ENCODE assay signal across 17 cellular contexts in the genomic region with DNA sequence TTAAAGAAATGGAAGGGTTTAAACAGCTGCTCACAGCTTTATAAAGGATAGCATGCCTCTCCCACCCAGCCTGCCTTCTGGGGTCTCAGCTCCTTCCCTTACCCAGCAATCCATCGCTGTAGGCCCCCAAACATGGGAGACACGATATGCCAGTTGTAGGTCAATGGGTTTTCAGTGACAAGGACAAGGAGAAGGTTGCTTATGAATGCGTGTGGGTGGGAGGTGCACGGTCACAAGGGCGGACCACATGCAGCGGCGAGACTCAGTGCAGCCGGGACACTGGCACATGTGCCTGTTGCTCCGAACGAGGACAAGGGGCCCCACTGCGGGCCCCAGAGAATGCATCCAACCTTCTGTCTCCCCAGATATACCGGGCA.
DNase-seq lines count a peak whose midpoint lies in the region; ATAC-seq and TF ChIP-seq lines count a peak whose summit lies in the region.
"Had no signal": no experiment of that assay in that cellular context is flagged by ENCODE, and none has a peak within 500 bp of the region (broad histone marks: within the 10 kb centered on the region; RNA-seq: fewer than 3 reads in every experiment).

No MANE protein-coding gene starts in this region.

- H3K4me1 Mint-ChIP-seq in dendritic cell treated with granulocyte-macrophage colony-stimulating factor and Interleukin-4, amounts not matched to agents 40 ng/mL and 50 ng/mL, for 4 days (ENCODE audit: low read depth) = peaks cover 69% of the 10 kb centered on the region

- no peak overlapping the region for H3K4me3 Mint-ChIP-seq in dendritic cell treated with granulocyte-macrophage colony-stimulating factor and Interleukin-4, amounts not matched to agents 40 ng/mL and 50 ng/mL, for 4 days
- H3K4me3 Mint-ChIP-seq: natural killer cell had no signal

- peaks cover 34% of the 10 kb centered on the region for H3K27me3 Mint-ChIP-seq in dendritic cell treated with granulocyte-macrophage colony-stimulating factor and Interleukin-4, amounts not matched to agents 40 ng/mL and 50 ng/mL, for 4 days

- ATAC-seq in Right ventricle myocardium superior (ENCODE audit: poor library complexity) (no peak), HG03439 (IDR thresholded peaks at IDR 0.05; ENCODE audit: unreplicated experiment) (peak; percentile 14), upper lobe of right lung (peak; percentile 8), GM18519 (IDR thresholded peaks at IDR 0.05; ENCODE audit: low FRiP score, unreplicated experiment) (no peak), HG03139 (IDR thresholded peaks at IDR 0.05; ENCODE audit: unreplicated experiment) (no peak)
- ATAC-seq: HCT116 had no signal

- no peaks in the 10 kb centered on the region for H3K9me3 ChIP-seq in left ventricle myocardium inferior (replicated peaks)
- no peaks in the 10 kb centered on the region for H3K9me3 ChIP-seq in upper lobe of right lung
- H3K9me3 ChIP-seq: ascending aorta, tibial artery had no signal

- peaks cover 8% of the 10 kb centered on the region for H3K9me3 Mint-ChIP-seq in dendritic cell treated with granulocyte-macrophage colony-stimulating factor and Interleukin-4, amounts not matched to agents 40 ng/mL and 50 ng/mL, for 4 days
- H3K9me3 Mint-ChIP-seq: natural killer cell had no signal

- H3K27ac Mint-ChIP-seq in dendritic cell treated with granulocyte-macrophage colony-stimulating factor and Interleukin-4, amounts not matched to agents 40 ng/mL and 50 ng/mL, for 4 days = peak overlapping the region; percentile 93

- peaks cover 15% of the 10 kb centered on the region for H3K36me3 Mint-ChIP-seq in dendritic cell treated with granulocyte-macrophage colony-stimulating factor and Interleukin-4, amounts not matched to agents 40 ng/mL and 50 ng/mL, for 4 days (ENCODE audit: low read depth)
- H3K36me3 Mint-ChIP-seq: natural killer cell had no signal

- H3K27ac ChIP-seq in left ventricle myocardium inferior (replicated peaks) = peak overlapping the region; percentile 37
- H3K27ac ChIP-seq in upper lobe of right lung = no peak overlapping the region
- H3K27ac ChIP-seq: ascending aorta had no signal

- H3K27me3 ChIP-seq in left ventricle myocardium inferior (ENCODE audit: low read depth) (no peaks in the 10 kb centered on the region), upper lobe of right lung (no peaks in the 10 kb centered on the region)
- H3K27me3 ChIP-seq: ascending aorta, tibial artery had no signal

- no peak overlapping the region for H3K4me3 ChIP-seq in left ventricle myocardium inferior
- no peak overlapping the region for H3K4me3 ChIP-seq in upper lobe of right lung
- H3K4me3 ChIP-seq: ascending aorta, skin epidermis, tibial artery had no signal

- no peak for DNase-seq in left ventricle myocardium inferior
- no peak for DNase-seq in Right ventricle myocardium superior
- DNase-seq in upper lobe of right lung = no peak
- no peak for DNase-seq in T1000 (lab: John Stamatoyannopoulos, UW)
- DNase-seq: C1 segment of cervical spinal cord, islet precursor cell, mesenchymal stem cell, natural killer cell, SIG-M5, tibial artery had no signal

- peaks cover 80% of the 10 kb centered on the region for H3K4me1 ChIP-seq in left ventricle myocardium inferior
- no peaks in the 10 kb centered on the region for H3K4me1 ChIP-seq in upper lobe of right lung

- no peak for TF ChIP-seq CTCF in left ventricle myocardium inferior (IDR thresholded peaks at IDR 0.05; ENCODE audit: borderline replicate concordance)
- no peak for TF ChIP-seq CTCF in upper lobe of right lung (IDR thresholded peaks at IDR 0.05)

- peaks cover 3% of the 10 kb centered on the region for H3K36me3 ChIP-seq in left ventricle myocardium inferior
- H3K36me3 ChIP-seq in upper lobe of right lung = peaks cover 7% of the 10 kb centered on the region
- H3K36me3 ChIP-seq: ascending aorta, tibial artery had no signal

- intact Hi-C loops in left ventricle myocardium inferior (cut with micrococcal nuclease) (no loop called here), Right ventricle myocardium superior (cut with DNase I) (no loop called here), upper lobe of right lung (cut with DNase I) (no loop called here)
- intact Hi-C loops in dendritic cell treated with granulocyte-macrophage colony-stimulating factor and Interleukin-4, amounts not matched to agents 40 ng/mL and 50 ng/mL, for 4 days (cut with micrococcal nuclease) = loop anchor here (10.0 kb wide), 1 partner anchor 70 kb away; the partner anchor contains the start of gene MGLL

Comparison
In these comparisons a context has a peak if more than half of its experiments do, and no peak if none do; other contexts are left out.
1. ATAC-seq: peak in HG03439 (single experiment) and upper lobe of right lung (single experiment); none in Right ventricle myocardium superior (single experiment), GM18519 (single experiment) and HG03139 (single experiment).